ENCODE assay signal across 9 cellular contexts in genomic region chr18:6056171-6056932, GRCh38.
DNase-seq lines count a peak whose midpoint lies in the region; ATAC-seq and TF ChIP-seq lines count a peak whose summit lies in the region.
"Had no signal": no experiment of that assay in that cellular context is flagged by ENCODE, and none has a peak within 500 bp of the region (broad histone marks: within the 10 kb centered on the region; RNA-seq: fewer than 3 reads in every experiment).

No MANE protein-coding gene starts in this region.

- no peak for TF ChIP-seq CTCF in cardiac fibroblast (IDR thresholded peaks at IDR 0.05; ENCODE audit: low read depth, low read length)
- no peak for TF ChIP-seq CTCF in osteoblast (IDR thresholded peaks at IDR 0.05; ENCODE audit: extremely low read depth, low read depth, low read length)
- no peak for TF ChIP-seq CTCF in activated CD8-positive, alpha-beta T cell treated with anti-CD3 and anti-CD28 coated beads for 36 hours (IDR thresholded peaks at IDR 0.05)
- TF ChIP-seq CTCF in body of pancreas (IDR thresholded peaks at IDR 0.05), result no peak

- H3K4me2 ChIP-seq in osteoblast (ENCODE audit: insufficient read depth, low read length), result peak overlapping the region; percentile 63

- ATAC-seq in GM18868 (IDR thresholded peaks at IDR 0.05; ENCODE audit: unreplicated experiment), result peak; percentile 88
- peak; percentile 40 for ATAC-seq in HG03175 (IDR thresholded peaks at IDR 0.05; ENCODE audit: unreplicated experiment)
- no peak for ATAC-seq in activated CD8-positive, alpha-beta T cell treated with anti-CD3 and anti-CD28 coated beads for 36 hours
- no peak for ATAC-seq in body of pancreas
- no peak for ATAC-seq in activated T-helper 17 cell treated with anti-CD3 and anti-CD28 coated beads, Interleukin-2, amount 50 U/mL, for 72 hours (replicated peaks)

- H3K27me3 ChIP-seq in osteoblast (ENCODE audit: insufficient read depth, low read length) (no peaks in the 10 kb centered on the region), body of pancreas (no peaks in the 10 kb centered on the region)

- no peak overlapping the region for H3K27ac Mint-ChIP-seq in activated CD8-positive, alpha-beta T cell treated with anti-CD3 and anti-CD28 coated beads for 36 hours
- H3K27ac Mint-ChIP-seq in activated T-helper 17 cell treated with anti-CD3 and anti-CD28 coated beads, Interleukin-2, amount 50 U/mL, for 72 hours, result no peak overlapping the region

- no peaks in the 10 kb centered on the region for H4K20me1 ChIP-seq in osteoblast (ENCODE audit: insufficient read depth, low read length)

- TF ChIP-seq POLR2A in body of pancreas (IDR thresholded peaks at IDR 0.05), result no peak

- peak; percentile 61 to 71 for DNase-seq in cardiac fibroblast (ENCODE audit: low read depth in 2 of 2)
- peak; percentile 39 for DNase-seq in osteoblast (ENCODE audit: insufficient read length, low spot score, missing footprints)
- DNase-seq in activated CD8-positive, alpha-beta T cell treated with anti-CD3 and anti-CD28 coated beads for 36 hours, result no peak
- no peak for DNase-seq in body of pancreas
- DNase-seq in NCI-H1092 (lab: John Stamatoyannopoulos, UW), result no peak
- DNase-seq: kidney had no signal

- H3K4me3 ChIP-seq in cardiac fibroblast (replicated peaks in 1 of 2; ENCODE audit: low read depth in 2 of 2, low read length in 2 of 2), result no peak overlapping the region
- peak overlapping the region; percentile 4 for H3K4me3 ChIP-seq in osteoblast (ENCODE audit: insufficient read depth, low read length)
- H3K4me3 ChIP-seq in body of pancreas, result no peak overlapping the region

- no peaks in the 10 kb centered on the region for H3K9me3 Mint-ChIP-seq in activated CD8-positive, alpha-beta T cell treated with anti-CD3 and anti-CD28 coated beads for 36 hours
- no peaks in the 10 kb centered on the region for H3K9me3 Mint-ChIP-seq in activated T-helper 17 cell treated with anti-CD3 and anti-CD28 coated beads, Interleukin-2, amount 50 U/mL, for 72 hours

- no peaks in the 10 kb centered on the region for H3K27me3 Mint-ChIP-seq in activated CD8-positive, alpha-beta T cell treated with anti-CD3 and anti-CD28 coated beads for 36 hours
- no peaks in the 10 kb centered on the region for H3K27me3 Mint-ChIP-seq in activated T-helper 17 cell treated with anti-CD3 and anti-CD28 coated beads, Interleukin-2, amount 50 U/mL, for 72 hours

- H3K4me1 ChIP-seq in osteoblast (ENCODE audit: insufficient read depth, low read length), result peaks cover 24% of the 10 kb centered on the region
- no peaks in the 10 kb centered on the region for H3K4me1 ChIP-seq in body of pancreas

- 75 to 80% methylated on average over 7 of the region's 7 CpGs for WGBS in body of pancreas, 2 donors

- H3K4me3 Mint-ChIP-seq in activated CD8-positive, alpha-beta T cell treated with anti-CD3 and anti-CD28 coated beads for 36 hours, result no peak overlapping the region
- no peak overlapping the region for H3K4me3 Mint-ChIP-seq in activated T-helper 17 cell treated with anti-CD3 and anti-CD28 coated beads, Interleukin-2, amount 50 U/mL, for 72 hours

- CTCF ChIA-PET in activated CD8-positive, alpha-beta T cell treated with anti-CD3 and anti-CD28 coated beads for 36 hours (lab: Charles Lee), result no interaction called here

- H2AFZ ChIP-seq in osteoblast (ENCODE audit: low read length), result peak overlapping the region; percentile 68

- H3K36me3 ChIP-seq in osteoblast (ENCODE audit: insufficient read depth, low read length), result no peaks in the 10 kb centered on the region
- H3K36me3 ChIP-seq in body of pancreas (replicated peaks in 1 of 2; ENCODE audit: insufficient read depth in 1 of 2, low read depth in 2 of 2), result no peaks in the 10 kb centered on the region

- no peaks in the 10 kb centered on the region for H3K36me3 Mint-ChIP-seq in activated CD8-positive, alpha-beta T cell treated with anti-CD3 and anti-CD28 coated beads for 36 hours (ENCODE audit: low read depth)
- no peaks in the 10 kb centered on the region for H3K36me3 Mint-ChIP-seq in activated T-helper 17 cell treated with anti-CD3 and anti-CD28 coated beads, Interleukin-2, amount 50 U/mL, for 72 hours (ENCODE audit: low read depth)

- no peaks in the 10 kb centered on the region for H3K79me2 ChIP-seq in osteoblast (ENCODE audit: insufficient read depth, low read length)

- POLR2A ChIA-PET in activated CD8-positive, alpha-beta T cell treated with anti-CD3 and anti-CD28 coated beads for 36 hours (lab: Charles Lee), result no interaction called here

- intact Hi-C loops in activated CD8-positive, alpha-beta T cell treated with anti-CD3 and anti-CD28 coated beads for 36 hours (cut with micrococcal nuclease), result no loop called here
- intact Hi-C loops in body of pancreas (cut with DNase I), result no loop called here

- H3K9me3 ChIP-seq in osteoblast (ENCODE audit: low read depth, low read length), result no peaks in the 10 kb centered on the region
- H3K9me3 ChIP-seq in body of pancreas, result no peaks in the 10 kb centered on the region

- H3K27ac ChIP-seq in osteoblast (ENCODE audit: low read depth, low read length) (peak overlapping the region; percentile 73), body of pancreas (no peak overlapping the region)

- H3K4me1 Mint-ChIP-seq in activated CD8-positive, alpha-beta T cell treated with anti-CD3 and anti-CD28 coated beads for 36 hours (ENCODE audit: low read depth), result peaks cover 2% of the 10 kb centered on the region
- no peaks in the 10 kb centered on the region for H3K4me1 Mint-ChIP-seq in activated T-helper 17 cell treated with anti-CD3 and anti-CD28 coated beads, Interleukin-2, amount 50 U/mL, for 72 hours

Comparison
In these comparisons a context has a peak if more than half of its experiments do, and no peak if none do; other contexts are left out.
1. ATAC-seq: peak in GM18868 (single experiment) and HG03175 (single experiment); none in activated CD8-positive, alpha-beta T cell treated with anti-CD3 and anti-CD28 coated beads for 36 hours (single experiment), body of pancreas (single experiment) and activated T-helper 17 cell treated with anti-CD3 and anti-CD28 coated beads, Interleukin-2, amount 50 U/mL, for 72 hours (single experiment).
2. DNase-seq: peak in cardiac fibroblast (2 of 2) and osteoblast (single experiment); none in activated CD8-positive, alpha-beta T cell treated with anti-CD3 and anti-CD28 coated beads for 36 hours (single experiment), body of pancreas (0 of 4) and NCI-H1092 (single experiment).